1 cellular context compared by ENCODE assay signal in the genomic region with DNA sequence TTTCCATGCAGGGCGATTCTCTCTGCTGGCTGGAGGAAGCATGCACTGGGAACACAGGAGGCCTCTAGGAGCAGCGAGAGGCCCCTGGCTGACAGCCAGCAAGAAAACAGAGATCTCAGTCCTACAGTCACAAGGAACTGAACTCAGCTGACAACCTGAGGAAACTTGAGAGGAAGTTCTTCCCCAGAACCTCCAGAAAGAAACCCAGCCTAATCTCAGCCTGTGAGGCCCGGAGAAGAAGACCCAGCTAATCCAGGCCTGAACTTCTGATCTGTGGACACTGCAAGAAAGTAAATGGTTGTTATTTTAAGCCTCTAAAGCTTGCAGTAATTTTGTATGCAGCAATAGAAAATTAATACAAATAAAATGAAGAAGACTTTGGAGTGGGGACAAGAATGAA.
TF ChIP-seq lines count a peak whose summit lies in the region.

No MANE protein-coding gene starts in this region.

TF ChIP-seq in K562, 482 proteins besides CTCF, POLR2A, EP300 and RAD21:
- peak; percentile 68; the same call in 1 of the 2 replicates for TF ChIP-seq ZBTB17 (CRISPR knock-in tag; IDR thresholded peaks at IDR 0.05)
- TF ChIP-seq FOXJ2 (tag; IDR thresholded peaks at IDR 0.05): 0 out of 2 replicates have a peak, but pooled peaks have one; percentile 27
- 0 out of 2 replicates have a peak, but pooled peaks have one; percentile 64 for TF ChIP-seq ZNF766 (CRISPR knock-in tag; conservative IDR thresholded peaks at IDR 0.05)
- peak; percentile 89 for TF ChIP-seq NFIC (IDR thresholded peaks at IDR 0.05)
- 0 out of 2 replicates have a peak, but pooled peaks have one; percentile 23 for TF ChIP-seq NFIX (CRISPR knock-in tag; IDR thresholded peaks at IDR 0.05; ENCODE audit: low read depth)
- TF ChIP-seq PKNOX1 (IDR thresholded peaks at IDR 0.05): peak; percentile 19; the same call in 1 of the 2 replicates
- 0 out of 2 replicates have a peak, but pooled peaks have one; percentile 8 for TF ChIP-seq IRF9 (tag; IDR thresholded peaks at IDR 0.05)
